8 cellular contexts compared by ENCODE assay signal in the genomic region with DNA sequence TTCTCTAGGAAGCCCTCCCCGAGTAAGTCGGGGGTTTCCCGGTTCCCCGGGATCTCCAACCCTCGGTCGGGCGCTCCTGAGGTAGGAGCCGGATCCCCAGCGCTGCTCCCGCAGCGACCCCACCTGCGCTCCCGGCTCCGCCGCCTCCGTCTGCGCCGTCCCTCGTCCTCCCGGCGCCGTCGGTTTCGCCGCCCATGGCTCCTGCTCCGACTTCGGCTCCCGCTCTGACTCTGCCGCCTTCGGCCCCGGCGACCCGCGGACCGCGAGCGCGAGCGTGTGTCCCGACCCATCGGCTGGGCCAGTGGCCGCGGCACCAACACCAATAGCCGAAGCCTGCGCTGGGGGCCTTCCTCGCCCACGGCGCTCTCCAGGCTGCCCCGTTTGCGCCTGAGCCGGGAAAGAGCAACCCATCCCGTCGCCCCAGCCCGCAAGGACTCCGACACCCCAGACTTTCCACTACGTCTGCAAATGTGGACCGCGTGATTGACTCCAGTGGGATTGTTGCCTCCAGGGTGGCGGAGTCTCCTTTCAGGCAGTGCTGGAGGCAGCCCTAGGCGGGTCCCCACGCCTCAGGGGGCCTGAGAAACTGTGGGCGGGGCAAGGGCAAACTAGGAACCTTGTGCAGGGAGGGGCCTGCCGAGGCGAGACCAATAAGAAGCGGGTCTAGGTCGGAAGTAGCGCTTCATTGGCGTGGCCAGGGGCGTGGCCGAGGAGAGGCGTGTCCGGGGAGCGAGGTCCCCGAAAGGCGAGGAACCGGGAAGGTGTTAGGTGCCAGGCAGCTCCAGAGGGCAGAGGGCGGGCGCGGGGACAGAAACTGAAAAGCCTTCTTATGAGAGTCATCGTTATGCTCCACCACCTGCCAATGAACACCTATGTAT. TPM values are rescaled to one million over a fixed set of nuclear protein-coding genes. Genes with fewer than 3 reads are reported as not detected.
DNase-seq lines count a peak whose midpoint lies in the region; ATAC-seq and TF ChIP-seq lines count a peak whose summit lies in the region.

A gene (minus strand): TSS at position 318 of the 878 bp plus-strand sequence. CDS start 28 bp downstream, at position 290.

- H3K4me3 ChIP-seq in lung, result peak within 1 kb of the TSS; percentile 90

- intact Hi-C loops in CD4-positive, alpha-beta T cell (cut with DNase I, micrococcal nuclease), result loop anchor here (1.0 to 2.0 kb wide), 5 partner anchors 54 to 120 kb away; a partner anchor contains a TSS

- H3K4me3 Mint-ChIP-seq in CD4-positive, alpha-beta T cell, result peak within 1 kb of the TSS; percentile 92

- H3K36me3 ChIP-seq in lung (ENCODE audit: control insufficient read depth in 2 of 2, insufficient read depth in 2 of 2, low read length in 2 of 2), result peaks cover 3 to 25% of the 10 kb centered on the region in 2 donors

- H3K27ac ChIP-seq in CD4-positive, alpha-beta T cell (ENCODE audit: low read depth, low read length), result peak within 1 kb of the TSS; percentile 83
- H3K27ac ChIP-seq in lung (ENCODE audit: low read depth in 1 of 2, low read length in 1 of 2), result peak within 1 kb of the TSS; percentile 92 to 99

- TF ChIP-seq CTCF in CD4-positive, alpha-beta T cell (IDR thresholded peaks at IDR 0.05), result no peak
- no peak for TF ChIP-seq CTCF in lung (IDR thresholded peaks at IDR 0.05; ENCODE audit: control extremely low read depth, extremely low read depth)

- POLR2A ChIA-PET in CD4-positive, alpha-beta T cell (lab: Charles Lee), result interaction anchor here (0.7 to 1.0 kb wide), 4 partner anchors 22 to 1513 kb away, joined by 3 to 6 read pairs (median 4); a partner anchor contains a TSS
- POLR2A ChIA-PET in activated CD8-positive, alpha-beta memory T cell treated with anti-CD3 and anti-CD28 coated beads for 36 hours (lab: Charles Lee), result no interaction called here

- peak within 1 kb of the TSS; percentile 94 for H3K27ac Mint-ChIP-seq in CD4-positive, alpha-beta T cell

- no peaks in the 10 kb centered on the region for H3K9me3 Mint-ChIP-seq in CD4-positive, alpha-beta T cell

- H3K4me1 Mint-ChIP-seq in CD4-positive, alpha-beta T cell (ENCODE audit: low read depth), result peaks cover 21% of the 10 kb centered on the region

- H3K27me3 Mint-ChIP-seq in CD4-positive, alpha-beta T cell, result no peaks in the 10 kb centered on the region

- DNase-seq in CD4-positive, alpha-beta T cell, result peak; percentile 97 to 99 (median 98)
- DNase-seq in HT-29 (ENCODE audit: low spot score) (peak; percentile 96), NOMO-1 (lab: John Stamatoyannopoulos, UW; ENCODE audit: unreplicated experiment in 2 of 2) (peak; percentile 97 to 98), lung (ENCODE audit: low spot score) (peak; percentile 99)
- DNase-seq in effector CD8-positive, alpha-beta T cell (lab: John Stamatoyannopoulos, UW), result peak; percentile 98
- DNase-seq in stimulated activated CD4-positive, alpha-beta T cell treated with anti-CD3 and anti-CD28 coated beads, TNF-alpha, amount 100 ng/mL, for 4 hours (ENCODE audit: low read depth in 3 of 3), result peak; percentile 97 to 98 (median 98)

- ATAC-seq in CD4-positive, alpha-beta T cell (ENCODE audit: poor library complexity), result peak; percentile 97
- ATAC-seq in GM19467 (IDR thresholded peaks at IDR 0.05; ENCODE audit: unreplicated experiment) (peak; percentile 66), lung (ENCODE audit: insufficient read depth, low FRiP score) (peak; percentile 99)

- H3K27me3 ChIP-seq in CD4-positive, alpha-beta T cell (ENCODE audit: control insufficient read depth, insufficient read depth, low read length), result no peaks in the 10 kb centered on the region
- no peaks in the 10 kb centered on the region for H3K27me3 ChIP-seq in lung (ENCODE audit: control insufficient read depth, insufficient read depth)

- H3K36me3 Mint-ChIP-seq in CD4-positive, alpha-beta T cell (ENCODE audit: low read depth), result peaks cover 23% of the 10 kb centered on the region

- no peaks in the 10 kb centered on the region for H3K9me3 ChIP-seq in CD4-positive, alpha-beta T cell (ENCODE audit: control insufficient read depth, low read length)
- H3K9me3 ChIP-seq in lung (ENCODE audit: control insufficient read depth in 2 of 2, insufficient read depth in 1 of 2, low read length in 1 of 2), result no peaks in the 10 kb centered on the region

- H3K4me1 ChIP-seq in lung (ENCODE audit: control insufficient read depth in 2 of 2, insufficient read depth in 2 of 2, low read length in 2 of 2), result peaks cover 3 to 10% of the 10 kb centered on the region in 2 donors

- CTCF ChIA-PET in CD4-positive, alpha-beta T cell (lab: Charles Lee), result interaction anchor here (0.9 kb wide), 1 partner anchor 74 kb away, joined by 3 read pairs; a partner anchor contains a TSS
- CTCF ChIA-PET in activated CD8-positive, alpha-beta memory T cell treated with anti-CD3 and anti-CD28 coated beads for 36 hours (lab: Charles Lee), result interaction anchor here (1.0 to 1.3 kb wide), 2 partner anchors 19 to 344 kb away, joined by 3 read pairs; a partner anchor contains a TSS

- 0% methylated on average over 76 to 80 of the region's 80 CpGs for WGBS in lung, 2 donors

RNA-seq across cellular contexts. Expression of the gene that starts here (rescaled TPM):
- 10 to 100 TPM; 25.8 to 25.9 TPM for total RNA-seq in CD4-positive, alpha-beta T cell
- 54.7 and 55.5 TPM in 2 replicates for total RNA-seq in HT-29 (2014; rRNA removed; shearing (Covaris generic))
- total RNA-seq in activated CD8-positive, alpha-beta memory T cell treated with anti-CD3 and anti-CD28 coated beads for 36 hours, result 10 to 100 TPM; 36.7 to 38.1 TPM
- total RNA-seq in lung, result 10 to 100 TPM; 18.4 to 23.4 TPM
- 10 to 100 TPM; 16.7 to 19.1 TPM for polyA plus RNA-seq in lung

Comparison
In these comparisons a context has a peak if more than half of its experiments do, and no peak if none do; other contexts are left out.
1. Peak in every context shown above with its lines: DNase-seq, ATAC-seq, H3K4me3 ChIP-seq and H3K27ac ChIP-seq.